In genomic region chr10:11262210-11263038, GRCh38 we compare ENCODE assay signal across 16 cellular contexts.
DNase-seq lines count a peak whose midpoint lies in the region; ATAC-seq and TF ChIP-seq lines count a peak whose summit lies in the region.
"Had no signal": no experiment of that assay in that cellular context is flagged by ENCODE, and none has a peak within 500 bp of the region (broad histone marks: within the 10 kb centered on the region; RNA-seq: fewer than 3 reads in every experiment).

No MANE protein-coding gene starts in this region.

- peaks cover 97% of the 10 kb centered on the region for H3K36me3 Mint-ChIP-seq in activated T-cell treated with anti-CD3 and anti-CD28 coated beads, Interleukin-2, amount 50 U/mL, for 24 hours (ENCODE audit: low read depth)
- H3K36me3 Mint-ChIP-seq in activated CD8-positive, alpha-beta T cell treated with anti-CD3 and anti-CD28 coated beads for 36 hours (ENCODE audit: low read depth): peaks cover 86% of the 10 kb centered on the region
- no peaks in the 10 kb centered on the region for H3K36me3 Mint-ChIP-seq in stimulated activated effector memory CD8-positive, alpha-beta T cell treated with anti-CD3 and anti-CD28 coated beads, Interleukin-12 subunit alpha, Interleukin-12 subunit beta, amount 100 ng/mL, for 72 hours

- peaks cover 95% of the 10 kb centered on the region for H3K4me1 Mint-ChIP-seq in activated T-cell treated with anti-CD3 and anti-CD28 coated beads, Interleukin-2, amount 50 U/mL, for 24 hours (ENCODE audit: low read depth)
- peaks cover 83% of the 10 kb centered on the region for H3K4me1 Mint-ChIP-seq in activated CD8-positive, alpha-beta T cell treated with anti-CD3 and anti-CD28 coated beads for 36 hours (ENCODE audit: low read depth)
- peaks cover 90% of the 10 kb centered on the region for H3K4me1 Mint-ChIP-seq in stimulated activated effector memory CD8-positive, alpha-beta T cell treated with anti-CD3 and anti-CD28 coated beads, Interleukin-12 subunit alpha, Interleukin-12 subunit beta, amount 100 ng/mL, for 72 hours

- peak overlapping the region; percentile 87 for H3K27ac Mint-ChIP-seq in activated T-cell treated with anti-CD3 and anti-CD28 coated beads, Interleukin-2, amount 50 U/mL, for 24 hours
- peak overlapping the region; percentile 66 for H3K27ac Mint-ChIP-seq in activated CD8-positive, alpha-beta T cell treated with anti-CD3 and anti-CD28 coated beads for 36 hours
- H3K27ac Mint-ChIP-seq in stimulated activated effector memory CD8-positive, alpha-beta T cell treated with anti-CD3 and anti-CD28 coated beads, Interleukin-12 subunit alpha, Interleukin-12 subunit beta, amount 100 ng/mL, for 72 hours: peak overlapping the region; percentile 91

- intact Hi-C loops in activated CD8-positive, alpha-beta T cell treated with anti-CD3 and anti-CD28 coated beads for 36 hours (cut with micrococcal nuclease): no loop called here
- intact Hi-C loops in Right ventricle myocardium superior (cut with DNase I): loop anchor here (10.0 kb wide), 2 partner anchors 98 to 238 kb away; no protein-coding TSS in a partner anchor

- no peak for TF ChIP-seq CTCF in activated CD8-positive, alpha-beta T cell treated with anti-CD3 and anti-CD28 coated beads for 36 hours (IDR thresholded peaks at IDR 0.05)

- DNase-seq in activated T-cell treated with anti-CD3 and anti-CD28 coated beads, Interleukin-2, amount 50 U/mL, for 24 hours: no peak
- no peak for DNase-seq in activated T-cell treated with anti-CD3 and anti-CD28 coated beads for 4 hours
- no peak for DNase-seq in activated CD8-positive, alpha-beta T cell treated with anti-CD3 and anti-CD28 coated beads for 36 hours
- no peak for DNase-seq in Right ventricle myocardium superior
- no peak for DNase-seq in stimulated activated effector memory CD8-positive, alpha-beta T cell treated with anti-CD3 and anti-CD28 coated beads, Interleukin-12 subunit alpha, Interleukin-12 subunit beta, amount 100 ng/mL, for 72 hours (ENCODE audit: low spot score in 2 of 2)
- DNase-seq in NCI-H345 treated with DMSO at 0.1 percent for 48 hours (lab: John Stamatoyannopoulos, UW; ENCODE audit: unreplicated experiment): no peak
- DNase-seq in left lobe of liver (ENCODE audit: low spot score): no peak
- no peak for DNase-seq in effector CD8-positive, alpha-beta T cell (lab: John Stamatoyannopoulos, UW)
- DNase-seq: Kasumi-1; left lung; NCI-H1694 treated with DMSO at 0.1 percent for 48 hours; Peyer's patch; stimulated activated CD4-positive, alpha-beta T cell treated with anti-CD3 and anti-CD28 coated beads, Interleukin-15, amount 100 ng/mL, for 24 hours; SW 1271; testis had no signal

- H3K4me3 Mint-ChIP-seq in activated T-cell treated with anti-CD3 and anti-CD28 coated beads, Interleukin-2, amount 50 U/mL, for 24 hours: no peak overlapping the region
- H3K4me3 Mint-ChIP-seq in activated CD8-positive, alpha-beta T cell treated with anti-CD3 and anti-CD28 coated beads for 36 hours: no peak overlapping the region
- peak overlapping the region; percentile 14 for H3K4me3 Mint-ChIP-seq in stimulated activated effector memory CD8-positive, alpha-beta T cell treated with anti-CD3 and anti-CD28 coated beads, Interleukin-12 subunit alpha, Interleukin-12 subunit beta, amount 100 ng/mL, for 72 hours

- no peak for ATAC-seq in activated CD8-positive, alpha-beta T cell treated with anti-CD3 and anti-CD28 coated beads for 36 hours
- ATAC-seq in Right ventricle myocardium superior (ENCODE audit: poor library complexity) (peak; percentile 63), left lobe of liver (no peak)
- peak; percentile 72 for ATAC-seq in stimulated activated effector memory CD8-positive, alpha-beta T cell treated with anti-CD3 and anti-CD28 coated beads, Interleukin-12 subunit alpha, Interleukin-12 subunit beta, amount 100 ng/mL, for 72 hours
- ATAC-seq: A549, left lung had no signal

- CTCF ChIA-PET in activated CD8-positive, alpha-beta T cell treated with anti-CD3 and anti-CD28 coated beads for 36 hours (lab: Charles Lee): interaction anchor here (1.0 to 1.2 kb wide), 2 partner anchors 8 to 149 kb away, joined by 3 to 6 read pairs; no protein-coding TSS in a partner anchor

- H3K9me3 Mint-ChIP-seq in activated T-cell treated with anti-CD3 and anti-CD28 coated beads, Interleukin-2, amount 50 U/mL, for 24 hours: no peaks in the 10 kb centered on the region
- no peaks in the 10 kb centered on the region for H3K9me3 Mint-ChIP-seq in activated CD8-positive, alpha-beta T cell treated with anti-CD3 and anti-CD28 coated beads for 36 hours
- no peaks in the 10 kb centered on the region for H3K9me3 Mint-ChIP-seq in stimulated activated effector memory CD8-positive, alpha-beta T cell treated with anti-CD3 and anti-CD28 coated beads, Interleukin-12 subunit alpha, Interleukin-12 subunit beta, amount 100 ng/mL, for 72 hours

- H3K27me3 Mint-ChIP-seq in activated T-cell treated with anti-CD3 and anti-CD28 coated beads, Interleukin-2, amount 50 U/mL, for 24 hours: no peaks in the 10 kb centered on the region
- no peaks in the 10 kb centered on the region for H3K27me3 Mint-ChIP-seq in activated CD8-positive, alpha-beta T cell treated with anti-CD3 and anti-CD28 coated beads for 36 hours

- POLR2A ChIA-PET in activated CD8-positive, alpha-beta T cell treated with anti-CD3 and anti-CD28 coated beads for 36 hours (lab: Charles Lee): interaction anchor here (1.0 to 2.3 kb wide), 4 partner anchors 8 to 93 kb away, joined by 3 to 6 read pairs (median 3); no protein-coding TSS in a partner anchor

Comparison
In these comparisons a context has a peak if more than half of its experiments do, and no peak if none do; other contexts are left out.
1. ATAC-seq: peak in Right ventricle myocardium superior (single experiment) and stimulated activated effector memory CD8-positive, alpha-beta T cell treated with anti-CD3 and anti-CD28 coated beads, Interleukin-12 subunit alpha, Interleukin-12 subunit beta, amount 100 ng/mL, for 72 hours (single experiment); none in activated CD8-positive, alpha-beta T cell treated with anti-CD3 and anti-CD28 coated beads for 36 hours (single experiment) and left lobe of liver (single experiment).
2. Peak in every context shown above with its lines, with median percentiles within 50 percentile points of each other: H3K27ac Mint-ChIP-seq.